25 cellular contexts compared by ENCODE assay signal in genomic region chr14:95733212-95733611, GRCh38. TPM values are rescaled to one million over a fixed set of nuclear protein-coding genes. Genes with fewer than 3 reads are reported as not detected.
"Had no signal": no experiment of that assay in that cellular context is flagged by ENCODE, and none has a peak within 500 bp of the region (broad histone marks: within the 10 kb centered on the region; RNA-seq: fewer than 3 reads in every experiment).

No MANE protein-coding gene starts in this region.

- H3K4me3 Mint-ChIP-seq: T-cell had no signal

- ATAC-seq: HepG2, Panc1, PC-3, T-cell had no signal

- DNase-seq: IMR-90, Karpas-422, KG1, MM.1S, NCI-H1092 treated with DMSO at 0.1 percent for 48 hours, NCI-H1436, NCI-H187 treated with DMSO at 0.1 percent for 48 hours, NCI-H2029 treated with DMSO at 0.1 percent for 48 hours, NCI-H2171 treated with DMSO at 0.1 percent for 48 hours, NCI-H2227 treated with DMSO at 0.1 percent for 48 hours, NCI-H524 treated with DMSO at 0.1 percent for 48 hours, NCI-H69, NCI-H774, PC-3, SHP77, SK-N-SH, SW 1271, T-cell had no signal

- FAIRE-seq: HepG2 had no signal

- H3K27ac Mint-ChIP-seq: T-cell had no signal

- H3K27ac ChIP-seq: RWPE1 had no signal

- H3K9me3 ChIP-seq: SK-N-SH had no signal

RNA-seq across cellular contexts. Expression of gene TCL1A, which starts 19.3 kb away (rescaled TPM):
- total RNA-seq: HepG2, IMR-90, M059J, NCI-H460, PC-3, SK-MEL-5 had no signal
- polyA plus RNA-seq: HepG2, IMR-90, SK-N-SH had no signal

RNA-seq across cellular contexts. Expression of gene TCL1B, which starts 47.0 kb away (rescaled TPM):
- total RNA-seq: HepG2, HT1080, IMR-90, M059J, NCI-H460, PC-3, SK-MEL-5 had no signal
- polyA plus RNA-seq: HepG2, IMR-90, SK-N-SH had no signal
